In genomic region chr7:140397784-140398750, GRCh38 we compare ENCODE assay signal across 1 cellular context.
TF ChIP-seq lines count a peak whose summit lies in the region.

A gene with protein sequence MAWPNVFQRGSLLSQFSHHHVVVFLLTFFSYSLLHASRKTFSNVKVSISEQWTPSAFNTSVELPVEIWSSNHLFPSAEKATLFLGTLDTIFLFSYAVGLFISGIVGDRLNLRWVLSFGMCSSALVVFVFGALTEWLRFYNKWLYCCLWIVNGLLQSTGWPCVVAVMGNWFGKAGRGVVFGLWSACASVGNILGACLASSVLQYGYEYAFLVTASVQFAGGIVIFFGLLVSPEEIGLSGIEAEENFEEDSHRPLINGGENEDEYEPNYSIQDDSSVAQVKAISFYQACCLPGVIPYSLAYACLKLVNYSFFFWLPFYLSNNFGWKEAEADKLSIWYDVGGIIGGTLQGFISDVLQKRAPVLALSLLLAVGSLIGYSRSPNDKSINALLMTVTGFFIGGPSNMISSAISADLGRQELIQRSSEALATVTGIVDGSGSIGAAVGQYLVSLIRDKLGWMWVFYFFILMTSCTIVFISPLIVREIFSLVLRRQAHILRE (minus strand): TSS chr7:140398530. CDS start chr7:140382526, 16,004 bp downstream.

TF ChIP-seq in WTC11, 78 proteins besides CTCF, POLR2A, EP300 and RAD21 (continued from another document):
- TF ChIP-seq STAT6 (CRISPR knock-in tag; conservative IDR thresholded peaks at IDR 0.05; ENCODE audit: low read depth) (no peak), KAT7 (CRISPR knock-in tag; IDR thresholded peaks at IDR 0.05; ENCODE audit: borderline replicate concordance) (no peak), SMAD4 (CRISPR knock-in tag; IDR thresholded peaks at IDR 0.05) (no peak), TCF7 (CRISPR knock-in tag; IDR thresholded peaks at IDR 0.05; ENCODE audit: low read depth) (no peak), TP53 (CRISPR knock-in tag; IDR thresholded peaks at IDR 0.05) (no peak), ZNF423 (CRISPR knock-in tag; IDR thresholded peaks at IDR 0.05) (no peak), NFE2L1 (CRISPR knock-in tag; IDR thresholded peaks at IDR 0.05) (no peak), TEAD1 (CRISPR knock-in tag; IDR thresholded peaks at IDR 0.05) (no peak), CREB1 (CRISPR knock-in tag; IDR thresholded peaks at IDR 0.05) (no peak), RELA (CRISPR knock-in tag; IDR thresholded peaks at IDR 0.05; ENCODE audit: borderline replicate concordance) (no peak), PRRX2 (CRISPR knock-in tag; IDR thresholded peaks at IDR 0.05) (no peak), NR3C1 (CRISPR knock-in tag; conservative IDR thresholded peaks at IDR 0.05; ENCODE audit: low read depth) (no peak), ATF2 (CRISPR knock-in tag; IDR thresholded peaks at IDR 0.05; ENCODE audit: borderline replicate concordance, low read depth) (no peak), ZNF281 (CRISPR knock-in tag; IDR thresholded peaks at IDR 0.05) (no peak), ATF1 (CRISPR knock-in tag; IDR thresholded peaks at IDR 0.05) (no peak)
- TF ChIP-seq, protein P1, sequence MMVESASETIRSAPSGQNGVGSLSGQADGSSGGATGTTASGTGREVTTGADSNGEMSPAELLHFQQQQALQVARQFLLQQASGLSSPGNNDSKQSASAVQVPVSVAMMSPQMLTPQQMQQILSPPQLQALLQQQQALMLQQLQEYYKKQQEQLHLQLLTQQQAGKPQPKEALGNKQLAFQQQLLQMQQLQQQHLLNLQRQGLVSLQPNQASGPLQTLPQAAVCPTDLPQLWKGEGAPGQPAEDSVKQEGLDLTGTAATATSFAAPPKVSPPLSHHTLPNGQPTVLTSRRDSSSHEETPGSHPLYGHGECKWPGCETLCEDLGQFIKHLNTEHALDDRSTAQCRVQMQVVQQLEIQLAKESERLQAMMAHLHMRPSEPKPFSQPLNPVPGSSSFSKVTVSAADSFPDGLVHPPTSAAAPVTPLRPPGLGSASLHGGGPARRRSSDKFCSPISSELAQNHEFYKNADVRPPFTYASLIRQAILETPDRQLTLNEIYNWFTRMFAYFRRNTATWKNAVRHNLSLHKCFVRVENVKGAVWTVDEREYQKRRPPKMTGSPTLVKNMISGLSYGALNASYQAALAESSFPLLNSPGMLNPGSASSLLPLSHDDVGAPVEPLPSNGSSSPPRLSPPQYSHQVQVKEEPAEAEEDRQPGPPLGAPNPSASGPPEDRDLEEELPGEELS (CRISPR knock-in tag; IDR thresholded peaks at IDR 0.05), result peak; percentile 88
- TF ChIP-seq, protein P2, sequence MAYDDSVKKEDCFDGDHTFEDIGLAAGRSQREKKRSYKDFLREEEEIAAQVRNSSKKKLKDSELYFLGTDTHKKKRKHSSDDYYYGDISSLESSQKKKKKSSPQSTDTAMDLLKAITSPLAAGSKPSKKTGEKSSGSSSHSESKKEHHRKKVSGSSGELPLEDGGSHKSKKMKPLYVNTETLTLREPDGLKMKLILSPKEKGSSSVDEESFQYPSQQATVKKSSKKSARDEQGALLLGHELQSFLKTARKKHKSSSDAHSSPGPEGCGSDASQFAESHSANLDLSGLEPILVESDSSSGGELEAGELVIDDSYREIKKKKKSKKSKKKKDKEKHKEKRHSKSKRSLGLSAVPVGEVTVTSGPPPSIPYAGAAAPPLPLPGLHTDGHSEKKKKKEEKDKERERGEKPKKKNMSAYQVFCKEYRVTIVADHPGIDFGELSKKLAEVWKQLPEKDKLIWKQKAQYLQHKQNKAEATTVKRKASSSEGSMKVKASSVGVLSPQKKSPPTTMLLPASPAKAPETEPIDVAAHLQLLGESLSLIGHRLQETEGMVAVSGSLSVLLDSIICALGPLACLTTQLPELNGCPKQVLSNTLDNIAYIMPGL (CRISPR knock-in tag; IDR thresholded peaks at IDR 0.05), result peak; percentile 65; the same call in 1 of the 2 replicates
- TF ChIP-seq, protein P3, sequence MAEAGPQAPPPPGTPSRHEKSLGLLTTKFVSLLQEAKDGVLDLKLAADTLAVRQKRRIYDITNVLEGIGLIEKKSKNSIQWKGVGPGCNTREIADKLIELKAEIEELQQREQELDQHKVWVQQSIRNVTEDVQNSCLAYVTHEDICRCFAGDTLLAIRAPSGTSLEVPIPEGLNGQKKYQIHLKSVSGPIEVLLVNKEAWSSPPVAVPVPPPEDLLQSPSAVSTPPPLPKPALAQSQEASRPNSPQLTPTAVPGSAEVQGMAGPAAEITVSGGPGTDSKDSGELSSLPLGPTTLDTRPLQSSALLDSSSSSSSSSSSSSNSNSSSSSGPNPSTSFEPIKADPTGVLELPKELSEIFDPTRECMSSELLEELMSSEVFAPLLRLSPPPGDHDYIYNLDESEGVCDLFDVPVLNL (CRISPR knock-in tag; IDR thresholded peaks at IDR 0.05; ENCODE audit: borderline replicate concordance, low read depth), result no peak
- TF ChIP-seq, protein P4, sequence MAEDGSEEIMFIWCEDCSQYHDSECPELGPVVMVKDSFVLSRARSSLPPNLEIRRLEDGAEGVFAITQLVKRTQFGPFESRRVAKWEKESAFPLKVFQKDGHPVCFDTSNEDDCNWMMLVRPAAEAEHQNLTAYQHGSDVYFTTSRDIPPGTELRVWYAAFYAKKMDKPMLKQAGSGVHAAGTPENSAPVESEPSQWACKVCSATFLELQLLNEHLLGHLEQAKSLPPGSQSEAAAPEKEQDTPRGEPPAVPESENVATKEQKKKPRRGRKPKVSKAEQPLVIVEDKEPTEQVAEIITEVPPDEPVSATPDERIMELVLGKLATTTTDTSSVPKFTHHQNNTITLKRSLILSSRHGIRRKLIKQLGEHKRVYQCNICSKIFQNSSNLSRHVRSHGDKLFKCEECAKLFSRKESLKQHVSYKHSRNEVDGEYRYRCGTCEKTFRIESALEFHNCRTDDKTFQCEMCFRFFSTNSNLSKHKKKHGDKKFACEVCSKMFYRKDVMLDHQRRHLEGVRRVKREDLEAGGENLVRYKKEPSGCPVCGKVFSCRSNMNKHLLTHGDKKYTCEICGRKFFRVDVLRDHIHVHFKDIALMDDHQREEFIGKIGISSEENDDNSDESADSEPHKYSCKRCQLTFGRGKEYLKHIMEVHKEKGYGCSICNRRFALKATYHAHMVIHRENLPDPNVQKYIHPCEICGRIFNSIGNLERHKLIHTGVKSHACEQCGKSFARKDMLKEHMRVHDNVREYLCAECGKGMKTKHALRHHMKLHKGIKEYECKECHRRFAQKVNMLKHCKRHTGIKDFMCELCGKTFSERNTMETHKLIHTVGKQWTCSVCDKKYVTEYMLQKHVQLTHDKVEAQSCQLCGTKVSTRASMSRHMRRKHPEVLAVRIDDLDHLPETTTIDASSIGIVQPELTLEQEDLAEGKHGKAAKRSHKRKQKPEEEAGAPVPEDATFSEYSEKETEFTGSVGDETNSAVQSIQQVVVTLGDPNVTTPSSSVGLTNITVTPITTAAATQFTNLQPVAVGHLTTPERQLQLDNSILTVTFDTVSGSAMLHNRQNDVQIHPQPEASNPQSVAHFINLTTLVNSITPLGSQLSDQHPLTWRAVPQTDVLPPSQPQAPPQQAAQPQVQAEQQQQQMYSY (CRISPR knock-in tag; IDR thresholded peaks at IDR 0.05), result 0 out of 2 replicates have a peak, but pooled peaks have one; percentile 17
